Comparison of ENCODE assay signal across 8 cellular contexts in the genomic region with DNA sequence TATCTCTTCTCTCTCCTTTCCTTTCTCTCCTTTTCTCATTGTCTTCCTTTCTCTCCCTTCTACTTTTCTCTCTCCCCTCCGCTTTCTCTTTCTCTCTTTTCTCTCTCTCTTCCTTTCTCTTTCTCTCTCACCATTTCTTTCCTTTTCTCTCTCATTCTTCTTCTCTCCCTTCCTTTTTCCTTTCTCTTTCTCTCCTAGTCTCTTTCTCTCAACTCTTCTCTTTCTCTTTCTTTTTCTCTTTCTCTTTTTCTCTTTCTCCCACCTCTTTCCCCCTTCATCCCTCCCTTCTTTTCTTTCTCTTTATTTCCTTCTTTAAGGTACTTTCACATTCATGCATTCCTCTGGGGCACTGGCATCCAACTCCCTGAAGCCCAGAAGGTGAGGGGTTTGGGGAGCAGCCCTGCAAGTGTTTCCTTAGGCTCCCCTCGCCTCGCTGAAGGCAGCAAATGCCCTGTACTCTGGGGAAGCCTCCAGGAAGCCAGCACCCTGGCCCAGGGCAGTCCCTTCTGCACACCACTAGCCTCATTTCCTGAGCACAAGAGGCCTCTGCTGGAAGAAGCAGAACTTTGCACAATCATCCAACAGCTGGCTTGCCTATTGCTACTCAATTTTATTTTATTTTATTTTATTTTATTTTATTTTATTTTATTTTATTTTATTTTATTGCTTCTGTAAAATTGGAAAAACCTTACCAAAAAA.
DNase-seq lines count a peak whose midpoint lies in the region; ATAC-seq and TF ChIP-seq lines count a peak whose summit lies in the region.

No MANE protein-coding gene starts in this region.

- peak overlapping the region in 7 of 8 donors; percentile 15 to 89 (median 79) for H3K4me3 Mint-ChIP-seq in CD4-positive, alpha-beta memory T cell

- CTCF ChIA-PET in CD4-positive, alpha-beta memory T cell (lab: Charles Lee; ENCODE audit: partially characterized antibody) = interaction anchor here (0.6 to 5.3 kb wide), 24 partner anchors 8 to 475 kb away, joined by 3 to 67 read pairs (median 4); a partner anchor contains a TSS

- H3K27me3 Mint-ChIP-seq in CD4-positive, alpha-beta memory T cell = no peaks in the 10 kb centered on the region

- H3K4me3 ChIP-seq in CD4-positive, alpha-beta memory T cell (ENCODE audit: low read length in 2 of 2) = peak overlapping the region in 1 of 2 donors; percentile 32
- H3K4me3 ChIP-seq in adrenal gland (no peak overlapping the region), tibial nerve (no peak overlapping the region)

- TF ChIP-seq EP300 in tibial nerve (IDR thresholded peaks at IDR 0.05) = no peak

- peak; percentile 97 for ATAC-seq in GM19351 (IDR thresholded peaks at IDR 0.05; ENCODE audit: unreplicated experiment)
- peak; percentile 97 for ATAC-seq in HG03175 (IDR thresholded peaks at IDR 0.05; ENCODE audit: unreplicated experiment)

- H3K4me1 ChIP-seq in CD4-positive, alpha-beta memory T cell (ENCODE audit: insufficient read depth, low read length) = peaks cover 43% of the 10 kb centered on the region
- H3K4me1 ChIP-seq in adrenal gland (replicated peaks in 1 of 2) = no peaks in the 10 kb centered on the region
- H3K4me1 ChIP-seq in tibial nerve = peaks cover 0 to 8% (median 2%) of the 10 kb centered on the region in 4 donors

- H3K27ac Mint-ChIP-seq in CD4-positive, alpha-beta memory T cell = peak overlapping the region; percentile 82 to 93 (median 89)

- POLR2A ChIA-PET in CD4-positive, alpha-beta memory T cell (lab: Charles Lee; ENCODE audit: partially characterized antibody) = interaction anchor here (0.6 to 4.4 kb wide), 5 partner anchors 9 to 202 kb away, joined by 3 to 19 read pairs (median 5); a partner anchor contains a TSS

- intact Hi-C loops in CD4-positive, alpha-beta memory T cell (cut with micrococcal nuclease) = loop anchor here (1.0 to 5.0 kb wide), 8 partner anchors 11 to 1278 kb away; a partner anchor contains a TSS
- intact Hi-C loops in adrenal gland (cut with DNase I) = loop anchor here in 1 of 2 donors (10.0 kb wide), 1 partner anchor 469 kb away; a partner anchor contains a TSS

- DNase-seq in CD4-positive, alpha-beta memory T cell = peak; percentile 70 to 80 (median 76)
- DNase-seq in SKM-1 treated with dmso at 0.1 percent for 144 hours (lab: John Stamatoyannopoulos, UW; ENCODE audit: unreplicated experiment) = peak; percentile 74
- peak in 5 of 7 donors; percentile 31 to 49 (median 35) for DNase-seq in adrenal gland
- DNase-seq in kidney glomerular epithelial cell (lab: John Stamatoyannopoulos, UW) = peak; percentile 10
- no peak for DNase-seq in tibial nerve (ENCODE audit: low spot score in 2 of 2)
- DNase-seq in amniotic stem cell (lab: John Stamatoyannopoulos, UW) = no peak

- TF ChIP-seq CTCF in adrenal gland (IDR thresholded peaks at IDR 0.05) (peak in 4 of 6 experiments; percentile 32 to 49 (median 42)), tibial nerve (IDR thresholded peaks at IDR 0.05) (peak in 3 of 5 experiments; percentile 26 to 35 (median 29))

- peaks cover 0 to 2% of the 10 kb centered on the region in 2 donors for H3K36me3 Mint-ChIP-seq in CD4-positive, alpha-beta memory T cell

- no peak for TF ChIP-seq POLR2A in adrenal gland (IDR thresholded peaks at IDR 0.05)
- no peak for TF ChIP-seq POLR2A in tibial nerve (IDR thresholded peaks at IDR 0.05)

- H3K4me1 Mint-ChIP-seq in CD4-positive, alpha-beta memory T cell = peaks cover 31 to 90% (median 53%) of the 10 kb centered on the region in 4 donors

- no peak overlapping the region for H3K27ac ChIP-seq in CD4-positive, alpha-beta memory T cell (ENCODE audit: low read depth, low read length)
- H3K27ac ChIP-seq in adrenal gland (no peak overlapping the region), tibial nerve (no peak overlapping the region)

- H3K9me3 Mint-ChIP-seq in CD4-positive, alpha-beta memory T cell = peaks cover 0 to 1% (median 0%) of the 10 kb centered on the region in 8 donors

- no peaks in the 10 kb centered on the region for H3K27me3 ChIP-seq in CD4-positive, alpha-beta memory T cell (ENCODE audit: insufficient read depth, low read length)
- H3K27me3 ChIP-seq in adrenal gland (no peaks in the 10 kb centered on the region), tibial nerve (no peaks in the 10 kb centered on the region)

- H3K9me3 ChIP-seq in CD4-positive, alpha-beta memory T cell (ENCODE audit: control insufficient read depth in 1 of 2, low read length in 2 of 2) = no peaks in the 10 kb centered on the region
- no peaks in the 10 kb centered on the region for H3K9me3 ChIP-seq in adrenal gland (replicated peaks in 1 of 3)
- H3K9me3 ChIP-seq in tibial nerve = no peaks in the 10 kb centered on the region

- WGBS in adrenal gland, 4 donors = 59 to 81% (median 68%) methylated on average over 3 of the region's 3 CpGs
- WGBS in tibial nerve, 2 donors = 52 to 65% methylated on average over 3 of the region's 3 CpGs

- H3K36me3 ChIP-seq in CD4-positive, alpha-beta memory T cell (ENCODE audit: insufficient read depth, low read length) = no peaks in the 10 kb centered on the region
- H3K36me3 ChIP-seq in adrenal gland (replicated peaks in 1 of 2) (no peaks in the 10 kb centered on the region), tibial nerve (no peaks in the 10 kb centered on the region)

Comparison
In these comparisons a context has a peak if more than half of its experiments do, and no peak if none do; other contexts are left out.
1. DNase-seq: peak in CD4-positive, alpha-beta memory T cell (5 of 5), SKM-1 treated with dmso at 0.1 percent for 144 hours (single experiment), adrenal gland (5 of 7) and kidney glomerular epithelial cell (single experiment); none in tibial nerve (0 of 2) and amniotic stem cell (single experiment).